ENCODE assay signal across 24 cellular contexts in genomic region chr9:3956081-3956701, GRCh38.
DNase-seq lines count a peak whose midpoint lies in the region; ATAC-seq and TF ChIP-seq lines count a peak whose summit lies in the region.
"Had no signal": no experiment of that assay in that cellular context is flagged by ENCODE, and none has a peak within 500 bp of the region (broad histone marks: within the 10 kb centered on the region; RNA-seq: fewer than 3 reads in every experiment).

No MANE protein-coding gene starts in this region.

- no peak for DNase-seq in activated T-cell treated with anti-CD3 and anti-CD28 coated beads, Interleukin-2, amount 50 U/mL, for 72 hours
- DNase-seq in activated T-cell treated with anti-CD3 and anti-CD28 coated beads, Interleukin-2, amount 50 U/mL, for 1 hour = no peak
- DNase-seq in dorsolateral prefrontal cortex (no peak), midbrain (lab: John Stamatoyannopoulos, UW) (peak; percentile 19), aorta (no peak), GM13976 (ENCODE audit: low spot score) (no peak)
- DNase-seq: activated CD8-positive, alpha-beta T cell treated with anti-CD3 and anti-CD28 coated beads, Interleukin-2, amount 10 ng/mL, durations not matched to agents 7 days and 5 days; activated naive CD4-positive, alpha-beta T cell treated with anti-CD3 and anti-CD28 coated beads, Interleukin-2, amount 10 ng/mL, durations not matched to agents 7 days and 5 days; activated T-cell treated with anti-CD3 and anti-CD28 coated beads, Interleukin-2, amount 50 U/mL, for 24 hours; C1 segment of cervical spinal cord; cortex of kidney; HFFc6; kidney glomerular epithelial cell; NCI-H1105 treated with DMSO at 0.1 percent for 48 hours; NCI-H524; RPMI8226; small intestine; stimulated activated CD4-positive, alpha-beta T cell treated with anti-CD3 and anti-CD28 coated beads, Interleukin-4, amount 100 ng/mL, for 1 hour had no signal

- H3K9me3 ChIP-seq in aorta (ENCODE audit: control insufficient read depth, low read length) = no peaks in the 10 kb centered on the region
- H3K9me3 ChIP-seq: prostate gland had no signal

- peaks cover 0 to 2% of the 10 kb centered on the region in 2 donors for H3K9me3 Mint-ChIP-seq in activated T-cell treated with anti-CD3 and anti-CD28 coated beads, Interleukin-2, amount 50 U/mL, for 72 hours
- H3K9me3 Mint-ChIP-seq: activated naive CD4-positive, alpha-beta T cell treated with anti-CD3 and anti-CD28 coated beads, Interleukin-2, amount 10 ng/mL, durations not matched to agents 7 days and 5 days; activated T-cell treated with anti-CD3 and anti-CD28 coated beads, Interleukin-2, amount 50 U/mL, for 24 hours; HFFc6; stimulated activated naive CD8-positive, alpha-beta T cell treated with anti-CD3 and anti-CD28 coated beads, Interleukin-15, Interleukin-2, amounts not matched to agents 100 ng/mL and 50 ng/mL, for 24 hours; type B pancreatic cell had no signal

- H3K4me1 Mint-ChIP-seq in activated T-cell treated with anti-CD3 and anti-CD28 coated beads, Interleukin-2, amount 50 U/mL, for 72 hours (ENCODE audit: low read depth) = peaks cover 12% of the 10 kb centered on the region
- H3K4me1 Mint-ChIP-seq: activated naive CD4-positive, alpha-beta T cell treated with anti-CD3 and anti-CD28 coated beads, Interleukin-2, amount 10 ng/mL, durations not matched to agents 7 days and 5 days had no signal

- H3K27me3 ChIP-seq in dorsolateral prefrontal cortex (no peaks in the 10 kb centered on the region), aorta (ENCODE audit: control insufficient read depth in 1 of 2, insufficient read depth in 2 of 2, low read length in 1 of 2) (no peaks in the 10 kb centered on the region)

- H3K27ac ChIP-seq in dorsolateral prefrontal cortex = peak overlapping the region in 36 of 59 donors; percentile 1 to 77 (median 52)
- H3K27ac ChIP-seq in aorta (ENCODE audit: low read depth in 1 of 2, low read length in 2 of 2) = peak overlapping the region in 1 of 2 donors; percentile 12
- H3K27ac ChIP-seq: prostate gland had no signal

- peaks cover 0 to 1% of the 10 kb centered on the region in 2 donors for H3K36me3 Mint-ChIP-seq in activated T-cell treated with anti-CD3 and anti-CD28 coated beads, Interleukin-2, amount 50 U/mL, for 72 hours (ENCODE audit: insufficient read depth in 2 of 2)
- H3K36me3 Mint-ChIP-seq: activated naive CD4-positive, alpha-beta T cell treated with anti-CD3 and anti-CD28 coated beads, Interleukin-2, amount 10 ng/mL, durations not matched to agents 7 days and 5 days; type B pancreatic cell had no signal

- H3K36me3 ChIP-seq in aorta (ENCODE audit: control insufficient read depth in 1 of 2, insufficient read depth in 2 of 2, low read length in 1 of 2) = no peaks in the 10 kb centered on the region
- H3K36me3 ChIP-seq: prostate gland had no signal

- peak overlapping the region; percentile 9 for H3K27ac Mint-ChIP-seq in activated T-cell treated with anti-CD3 and anti-CD28 coated beads, Interleukin-2, amount 50 U/mL, for 72 hours
- H3K27ac Mint-ChIP-seq: activated CD8-positive, alpha-beta T cell treated with anti-CD3 and anti-CD28 coated beads, Interleukin-2, amount 10 ng/mL, durations not matched to agents 7 days and 5 days; activated naive CD4-positive, alpha-beta T cell treated with anti-CD3 and anti-CD28 coated beads, Interleukin-2, amount 10 ng/mL, durations not matched to agents 7 days and 5 days; activated T-cell treated with anti-CD3 and anti-CD28 coated beads, Interleukin-2, amount 50 U/mL, for 24 hours; stimulated activated naive CD8-positive, alpha-beta T cell treated with anti-CD3 and anti-CD28 coated beads, Interleukin-15, Interleukin-2, amounts not matched to agents 100 ng/mL and 50 ng/mL, for 24 hours; type B pancreatic cell had no signal

- H3K4me3 ChIP-seq in dorsolateral prefrontal cortex (no peak overlapping the region), aorta (ENCODE audit: low read length in 2 of 2) (no peak overlapping the region)
- H3K4me3 ChIP-seq: prostate gland had no signal

- peaks cover 0 to 9% of the 10 kb centered on the region in 2 donors for H3K4me1 ChIP-seq in aorta (ENCODE audit: control insufficient read depth in 1 of 2, insufficient read depth in 2 of 2, low read length in 2 of 2)
- H3K4me1 ChIP-seq: prostate gland had no signal

- no peak overlapping the region for H3K4me3 Mint-ChIP-seq in activated T-cell treated with anti-CD3 and anti-CD28 coated beads, Interleukin-2, amount 50 U/mL, for 72 hours
- H3K4me3 Mint-ChIP-seq: activated CD8-positive, alpha-beta T cell treated with anti-CD3 and anti-CD28 coated beads, Interleukin-2, amount 10 ng/mL, durations not matched to agents 7 days and 5 days; activated naive CD4-positive, alpha-beta T cell treated with anti-CD3 and anti-CD28 coated beads, Interleukin-2, amount 10 ng/mL, durations not matched to agents 7 days and 5 days; activated T-cell treated with anti-CD3 and anti-CD28 coated beads, Interleukin-2, amount 50 U/mL, for 24 hours; HFFc6; stimulated activated naive CD8-positive, alpha-beta T cell treated with anti-CD3 and anti-CD28 coated beads, Interleukin-15, Interleukin-2, amounts not matched to agents 100 ng/mL and 50 ng/mL, for 24 hours; type B pancreatic cell had no signal

- in situ Hi-C loops in GM13976 (cut with MboI; ENCODE audit: low sequenced_read_pairs, unreplicated experiment) = no loop called here

- peaks cover 21% of the 10 kb centered on the region for H3K27me3 Mint-ChIP-seq in activated T-cell treated with anti-CD3 and anti-CD28 coated beads, Interleukin-2, amount 50 U/mL, for 72 hours (ENCODE audit: low read depth)
- H3K27me3 Mint-ChIP-seq: type B pancreatic cell had no signal

- no peak for TF ChIP-seq CTCF in dorsolateral prefrontal cortex (IDR thresholded peaks at IDR 0.05 in 54 of 56, conservative IDR thresholded peaks at IDR 0.05 in 2 of 56; ENCODE audit: low read depth in 1 of 56, partially characterized antibody in 56 of 56)
- TF ChIP-seq CTCF in GM13976 (IDR thresholded peaks at IDR 0.05; ENCODE audit: borderline replicate concordance, control extremely low read depth, extremely low read depth, insufficient read depth, missing control alignments) = no peak

- ATAC-seq in activated T-cell treated with anti-CD3 and anti-CD28 coated beads, Interleukin-2, amount 50 U/mL, for 72 hours (replicated peaks in 1 of 2) = no peak
- ATAC-seq in aorta (ENCODE audit: low FRiP score) (peak; percentile 75), GM19467 (IDR thresholded peaks at IDR 0.05; ENCODE audit: unreplicated experiment) (no peak), GM21717 (IDR thresholded peaks at IDR 0.05; ENCODE audit: unreplicated experiment) (no peak)
- ATAC-seq: activated CD8-positive, alpha-beta T cell treated with anti-CD3 and anti-CD28 coated beads, Interleukin-2, amount 10 ng/mL, durations not matched to agents 7 days and 5 days; HepG2 had no signal

- intact Hi-C loops in dorsolateral prefrontal cortex (cut with DNase I) = no loop called here
- intact Hi-C loops in aorta (cut with DNase I) = no loop called here

- WGBS in aorta, 2 donors = 14 to 24% methylated on average over 2 of the region's 2 CpGs
